Comparison of ENCODE assay signal across 19 cellular contexts in the genomic region with DNA sequence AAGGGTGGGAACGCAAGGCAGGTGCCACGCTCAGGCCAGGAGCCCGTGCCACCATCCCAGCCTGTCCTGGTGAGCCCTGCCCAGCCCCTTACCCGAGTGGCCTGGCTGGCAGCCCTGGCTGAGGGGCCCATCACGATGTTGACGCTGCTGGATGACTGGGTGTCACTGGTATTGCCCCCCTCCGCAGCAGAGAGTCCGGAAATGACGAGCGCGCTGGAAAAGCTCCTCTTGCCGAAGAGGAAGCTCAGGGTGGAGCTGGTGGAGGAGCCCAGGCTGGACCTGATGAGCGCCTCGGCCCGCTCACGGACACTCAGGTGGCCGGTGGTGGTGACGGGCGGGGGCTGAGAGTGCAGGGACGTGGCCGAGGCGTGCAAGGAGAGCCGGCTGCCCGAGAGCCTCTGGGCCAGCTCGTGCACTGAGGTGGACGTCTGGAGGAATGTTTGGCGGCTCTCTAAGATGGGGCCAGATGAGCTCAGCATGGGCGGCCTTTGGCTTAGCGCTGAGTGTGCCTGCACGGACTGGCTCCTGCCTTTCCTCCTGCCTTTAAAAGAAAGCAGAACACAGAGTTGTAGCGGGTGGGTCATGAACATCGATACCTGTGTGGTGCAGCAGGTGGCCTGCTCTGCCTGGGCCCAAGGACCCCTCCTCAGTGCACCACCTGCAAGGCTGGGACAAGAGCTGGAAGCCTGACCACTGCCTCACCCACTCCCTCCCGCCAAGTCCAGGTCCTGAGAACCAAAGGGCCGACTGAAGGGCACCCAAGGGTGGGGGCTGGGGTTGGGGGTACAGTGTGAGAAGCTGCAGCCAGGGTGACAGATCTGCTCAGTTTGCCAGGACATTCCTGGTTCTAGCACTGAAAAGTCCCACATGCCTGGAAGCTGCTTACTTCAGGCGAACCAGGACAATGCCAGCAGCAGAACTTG.
"Had no signal": no experiment of that assay in that cellular context is flagged by ENCODE, and none has a peak within 500 bp of the region (broad histone marks: within the 10 kb centered on the region; RNA-seq: fewer than 3 reads in every experiment).

No MANE protein-coding gene starts in this region.

- H3K4me1 ChIP-seq: breast epithelium, gastroesophageal sphincter, parathyroid adenoma, thyroid gland, upper lobe of right lung had no signal

- H2AFZ ChIP-seq: parathyroid adenoma had no signal

- H3K27ac ChIP-seq: breast epithelium, epithelial cell of prostate, gastroesophageal sphincter, heart left ventricle, parathyroid adenoma, thyroid gland, upper lobe of right lung had no signal

- ATAC-seq: activated T-cell treated with anti-CD3 and anti-CD28 coated beads, Interleukin-2, amount 50 U/mL, for 72 hours; gastroesophageal sphincter; T-cell; upper lobe of right lung had no signal

- H3K9me3 ChIP-seq: breast epithelium, gastroesophageal sphincter, heart left ventricle, thyroid gland, upper lobe of right lung had no signal

- DNase-seq: activated effector memory CD4-positive, alpha-beta T cell treated with Interleukin-2 at 50 U/mL for 16 hours; activated naive CD4-positive, alpha-beta T cell treated with anti-CD3 and anti-CD28 coated beads for 36 hours; activated naive CD8-positive, alpha-beta T cell treated with anti-CD3 and anti-CD28 coated beads, Interleukin-2, amount 10 ng/mL, durations not matched to agents 7 days and 5 days; activated T-cell treated with anti-CD3 and anti-CD28 coated beads, Interleukin-2, amount 50 U/mL, for 72 hours; amniotic stem cell; cerebellar nuclear complex; cortex of kidney; heart left ventricle; midbrain; stimulated activated CD4-positive, alpha-beta T cell treated with anti-CD3 and anti-CD28 coated beads, Interleukin-4, amount 100 ng/mL, for 1 hour; stimulated activated naive CD4-positive, alpha-beta T cell treated with Interleukin-2 at 50 U/mL for 16 hours; T-cell; thyroid gland; upper lobe of right lung had no signal

- H3K4me3 ChIP-seq: breast epithelium, gastroesophageal sphincter, heart left ventricle, thyroid gland, upper lobe of right lung had no signal

- H3K36me3 ChIP-seq: breast epithelium, heart left ventricle, thyroid gland, upper lobe of right lung had no signal

- H3K9ac ChIP-seq: parathyroid adenoma had no signal

- H3K27me3 ChIP-seq: breast epithelium, gastroesophageal sphincter, heart left ventricle, thyroid gland, upper lobe of right lung had no signal

- H3K79me2 ChIP-seq: parathyroid adenoma had no signal

- FAIRE-seq: keratinocyte had no signal
